In the genomic region with DNA sequence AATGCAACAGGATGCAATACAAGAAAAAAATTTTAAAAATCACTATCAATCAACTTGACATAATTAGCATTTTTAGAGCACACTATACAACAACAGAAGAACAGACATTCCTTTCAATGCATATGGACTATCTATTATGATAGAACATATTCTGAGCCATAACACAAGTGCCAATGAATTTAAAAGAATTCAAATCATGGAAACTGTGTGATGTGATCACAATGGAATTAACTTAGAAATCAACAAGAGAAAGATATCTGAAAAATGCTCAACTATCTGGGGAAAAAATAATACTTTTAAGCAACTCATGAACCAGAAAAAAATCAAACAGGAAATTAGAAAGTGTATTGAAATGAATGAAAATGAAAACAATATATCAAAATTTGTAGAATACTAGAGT, we compare ENCODE assay signal across 20 cellular contexts.
A peak's percentile ranks its signal among the peaks of the same experiment; 100 is the strongest.
DNase-seq lines count a peak whose midpoint lies in the region; ATAC-seq and TF ChIP-seq lines count a peak whose summit lies in the region.
"Had no signal": no experiment of that assay in that cellular context is flagged by ENCODE, and none has a peak within 500 bp of the region (broad histone marks: within the 10 kb centered on the region; RNA-seq: fewer than 3 reads in every experiment).

No MANE protein-coding gene starts in this region.

- peak overlapping the region; percentile 18; the same call in 1 of the 2 replicates for H2AFZ ChIP-seq in KMS-11 (ENCODE audit: low read depth)

- peaks cover 4% of the 10 kb centered on the region for H3K36me3 Mint-ChIP-seq in osteocyte (ENCODE audit: unreplicated experiment)
- H3K36me3 Mint-ChIP-seq: CD4-positive, alpha-beta memory T cell had no signal

- DNase-seq in EL (peak; percentile 49), choroid plexus epithelial cell (ENCODE audit: low read depth) (peak; percentile 39), osteocyte (ENCODE audit: extremely low spot score, unreplicated experiment) (no peak), NCI-H345 treated with DMSO at 0.1 percent for 48 hours (lab: John Stamatoyannopoulos, UW; ENCODE audit: unreplicated experiment) (no peak), SKM-1 (lab: John Stamatoyannopoulos, UW; ENCODE audit: unreplicated experiment) (no peak), occipital lobe (lab: John Stamatoyannopoulos, UW) (no peak), left colon (no peak)
- DNase-seq: C1 segment of cervical spinal cord; Caco-2; CD4-positive, alpha-beta memory T cell; H7; NCI-H1048; NCI-H1417; NCI-H1694; NCI-H2029 treated with DMSO at 0.1 percent for 48 hours; NCI-H526 treated with DMSO at 0.1 percent for 48 hours; Right ventricle myocardium superior; RPMI8226 had no signal

- H3K27me3 Mint-ChIP-seq in osteocyte (ENCODE audit: unreplicated experiment): no peaks in the 10 kb centered on the region

- no peak overlapping the region for H3K9ac ChIP-seq in KMS-11

- no peaks in the 10 kb centered on the region for H3K36me3 ChIP-seq in KMS-11 (ENCODE audit: insufficient read depth)
- H3K36me3 ChIP-seq: SJSA1 had no signal

- H3K4me3 ChIP-seq in KMS-11 (IDR thresholded peaks at IDR 0.05; ENCODE audit: insufficient read depth, low read depth, low read length): no peak overlapping the region
- no peak overlapping the region for H3K4me3 ChIP-seq in choroid plexus epithelial cell (ENCODE audit: low read depth, low read length)
- H3K4me3 ChIP-seq: SJSA1 had no signal

- no peaks in the 10 kb centered on the region for H3K27me3 ChIP-seq in KMS-11 (ENCODE audit: insufficient read depth, low read depth)
- H3K27me3 ChIP-seq: SJSA1 had no signal

- H3K9me3 Mint-ChIP-seq in osteocyte (ENCODE audit: unreplicated experiment): peaks cover 15% of the 10 kb centered on the region

- intact Hi-C loops in left colon (cut with DNase I, micrococcal nuclease): no loop called here

- no peak overlapping the region for H3K27ac ChIP-seq in KMS-11
- H3K27ac ChIP-seq: SJSA1 had no signal

- peak overlapping the region; percentile 50 for H3K4me2 ChIP-seq in KMS-11

- H3K4me3 Mint-ChIP-seq in osteocyte (ENCODE audit: unreplicated experiment): no peak overlapping the region
- H3K4me3 Mint-ChIP-seq: CD4-positive, alpha-beta memory T cell had no signal

- H3K4me1 ChIP-seq in KMS-11 (ENCODE audit: low read depth, poor library complexity, severe bottlenecking): peaks cover 17% of the 10 kb centered on the region
- H3K4me1 ChIP-seq: Caco-2, SJSA1 had no signal

- no peaks in the 10 kb centered on the region for H3K79me2 ChIP-seq in KMS-11 (ENCODE audit: insufficient read depth, low read depth)

- peaks cover 6% of the 10 kb centered on the region for H3K4me1 Mint-ChIP-seq in osteocyte (ENCODE audit: unreplicated experiment)
- H3K4me1 Mint-ChIP-seq: CD4-positive, alpha-beta memory T cell had no signal

- peak overlapping the region; percentile 11 for H3K27ac Mint-ChIP-seq in osteocyte (ENCODE audit: unreplicated experiment)
- H3K27ac Mint-ChIP-seq: CD4-positive, alpha-beta memory T cell had no signal

- no peak for ATAC-seq in left colon

- no peaks in the 10 kb centered on the region for H4K20me1 ChIP-seq in KMS-11 (ENCODE audit: insufficient read depth)

- TF ChIP-seq CTCF in KMS-11 (conservative IDR thresholded peaks at IDR 0.05; ENCODE audit: low read depth, low read length): no peak
- TF ChIP-seq CTCF in choroid plexus epithelial cell (conservative IDR thresholded peaks at IDR 0.05; ENCODE audit: low read depth, low read length): no peak
- no peak for TF ChIP-seq CTCF in osteocyte (IDR thresholded peaks at IDR 0.05)

Comparison
In these comparisons a context has a peak if more than half of its experiments do, and no peak if none do; other contexts are left out.
1. DNase-seq: peak in EL (single experiment) and choroid plexus epithelial cell (single experiment); none in osteocyte (single experiment), NCI-H345 treated with DMSO at 0.1 percent for 48 hours (single experiment), SKM-1 (single experiment), occipital lobe (single experiment) and left colon (0 of 2).